ENCODE assay signal across 6 cellular contexts in genomic region chr1:86814118-86814517, GRCh38.
DNase-seq lines count a peak whose midpoint lies in the region; ATAC-seq and TF ChIP-seq lines count a peak whose summit lies in the region.
"Not testable (repeated sequence)": the region's sequence is repeated elsewhere in the genome, so short reads cannot be mapped to it uniquely, and the experiment has no call there.

No MANE protein-coding gene starts in this region.

- not testable (repeated sequence) for H3K79me2 ChIP-seq in DND-41 (ENCODE audit: insufficient read depth, low read length)

- not testable (repeated sequence) for H3K27ac ChIP-seq in DND-41 (ENCODE audit: low read length); HEK293 (ENCODE audit: extremely low read depth, low read depth, low read length); colonic mucosa; iPS-20b (ENCODE audit: low read length)

- DNase-seq in DND-41 (peak; percentile 8), NCI-H82 treated with DMSO at 0.1 percent for 48 hours (lab: John Stamatoyannopoulos, UW; ENCODE audit: unreplicated experiment) (peak; percentile 29), WTC11 (ENCODE audit: low spot score) (peak; percentile 48), colonic mucosa (peak; percentile 13)

- peaks cover 42% of the 10 kb centered on the region for H3K4me1 Mint-ChIP-seq in WTC11

- peaks cover 16% of the 10 kb centered on the region for H3K36me3 Mint-ChIP-seq in WTC11

- not testable (repeated sequence) for ATAC-seq in DND-41 (ENCODE audit: insufficient read depth, low read depth)
- peak; percentile 14; the same call in 1 of the 2 replicates for ATAC-seq in WTC11

- not testable (repeated sequence) for H3K36me3 ChIP-seq in DND-41 (ENCODE audit: insufficient read depth, low read length); HEK293 (ENCODE audit: control insufficient read depth in 2 of 2, insufficient read depth in 1 of 2, low read length in 2 of 2); colonic mucosa; iPS-20b (ENCODE audit: insufficient read depth, low read depth, low read length)

- not testable (repeated sequence) for H3K27me3 ChIP-seq in DND-41 (ENCODE audit: insufficient read depth, low read length, poor library complexity); colonic mucosa; iPS-20b (ENCODE audit: insufficient read depth, low read length)

- not testable (repeated sequence) for H3K4me2 ChIP-seq in DND-41 (ENCODE audit: insufficient read depth, low read length)

- peaks cover 24% of the 10 kb centered on the region for H3K9me3 Mint-ChIP-seq in WTC11

- H4K20me1 ChIP-seq in DND-41 (ENCODE audit: insufficient read depth, low read length) = not testable (repeated sequence)

- POLR2A ChIA-PET in HEK293 (lab: Yijun Ruan, JAX) = not testable (repeated sequence)
- POLR2A ChIA-PET in WTC11 (lab: Charles Lee) = interaction anchor here (0.6 to 1.2 kb wide), 2 partner anchors 101 to 110 kb away, joined by 3 read pairs; partner anchors contain the start of gene SH3GLB1

- not testable (repeated sequence) for H3K27me3 Mint-ChIP-seq in WTC11 (ENCODE audit: low read depth)

- not testable (repeated sequence) for H3K9me3 ChIP-seq in DND-41 (ENCODE audit: insufficient read depth, low read length, severe bottlenecking); HEK293 (ENCODE audit: control insufficient read depth, insufficient read depth, low read depth, low read length); colonic mucosa; iPS-20b (ENCODE audit: insufficient read depth, low read depth, low read length)

- TF ChIP-seq CTCF in DND-41 (IDR thresholded peaks at IDR 0.05; ENCODE audit: borderline replicate concordance, extremely low read depth, low read length, poor library complexity, severe bottlenecking); HEK293 (tag by site-specific recombination; IDR thresholded peaks at IDR 0.05); WTC11 (IDR thresholded peaks at IDR 0.05); colonic mucosa (IDR thresholded peaks at IDR 0.05): not testable (repeated sequence)

- not testable (repeated sequence) for H2AFZ ChIP-seq in DND-41 (ENCODE audit: low read depth, low read length)

- intact Hi-C loops in colonic mucosa (cut with DNase I) = not testable (repeated sequence)

- H3K27ac Mint-ChIP-seq in WTC11 = peak overlapping the region; percentile 93

- H3K4me1 ChIP-seq in DND-41 (ENCODE audit: insufficient read depth, low read length); HEK293 (ENCODE audit: control insufficient read depth, insufficient read depth, low read length); colonic mucosa; iPS-20b (ENCODE audit: insufficient read depth, low read length): not testable (repeated sequence)

- not testable (repeated sequence) for H3K4me3 ChIP-seq in DND-41 (ENCODE audit: low read depth in 1 of 2, low read length in 2 of 2); HEK293 (ENCODE audit: low read depth, low read length); colonic mucosa; iPS-20b (ENCODE audit: low read length)

- H3K4me3 Mint-ChIP-seq in WTC11 = not testable (repeated sequence)

- H3K9ac ChIP-seq in DND-41 (ENCODE audit: low read depth, low read length); colonic mucosa (ENCODE audit: low read depth in 2 of 2, low read length in 2 of 2): not testable (repeated sequence)
- H3K9ac ChIP-seq in iPS-20b (ENCODE audit: low read depth, low read length) = peak overlapping the region; percentile 37; the same call in 1 of the 2 replicates

- CTCF ChIA-PET in HEK293 (lab: Yijun Ruan, JAX) = not testable (repeated sequence)
- CTCF ChIA-PET in WTC11 (lab: Charles Lee) = interaction anchor here (0.9 kb wide), 1 partner anchor 110 kb away, joined by 4 read pairs; the partner anchor contains the start of gene SH3GLB1

TF ChIP-seq in HEK293, 187 proteins besides CTCF, POLR2A, EP300 and RAD21:
- peak; percentile 53; the same call in 1 of the 2 replicates for TF ChIP-seq KLF1 (tag by site-specific recombination; IDR thresholded peaks at IDR 0.05)

TF ChIP-seq in WTC11, 78 proteins besides CTCF, POLR2A, EP300 and RAD21:
- TF ChIP-seq ZNF281 (CRISPR knock-in tag; IDR thresholded peaks at IDR 0.05) (peak; percentile 78), FOXK1 (CRISPR knock-in tag; IDR thresholded peaks at IDR 0.05) (peak; percentile 39; the same call in 1 of the 2 replicates), ETV6 (CRISPR knock-in tag; IDR thresholded peaks at IDR 0.05) (0 out of 2 replicates have a peak, but pooled peaks have one; percentile 38)
